15 cellular contexts compared by ENCODE assay signal in genomic region chr13:20403826-20404225, GRCh38.
A peak's percentile ranks its signal among the peaks of the same experiment; 100 is the strongest.
DNase-seq lines count a peak whose midpoint lies in the region; ATAC-seq and TF ChIP-seq lines count a peak whose summit lies in the region.
"Had no signal": no experiment of that assay in that cellular context is flagged by ENCODE, and none has a peak within 500 bp of the region (broad histone marks: within the 10 kb centered on the region; RNA-seq: fewer than 3 reads in every experiment).

No MANE protein-coding gene starts in this region.

- H3K23ac ChIP-seq in trophoblast cell (ENCODE audit: low read length), result no peak overlapping the region

- peak overlapping the region; percentile 72 for H2BK12ac ChIP-seq in trophoblast cell (ENCODE audit: low read length)

- H2AFZ ChIP-seq in trophoblast cell (ENCODE audit: insufficient read depth, low read length, poor library complexity), result no peak overlapping the region
- H2AFZ ChIP-seq: GM23338 had no signal

- TF ChIP-seq CTCF in transverse colon (IDR thresholded peaks at IDR 0.05), result no peak

- peaks cover 23% of the 10 kb centered on the region for H3K79me1 ChIP-seq in trophoblast cell (ENCODE audit: low read length)

- peaks cover 16% of the 10 kb centered on the region for H3K4me1 Mint-ChIP-seq in activated T-cell treated with anti-CD3 and anti-CD28 coated beads, Interleukin-2, amount 50 U/mL, for 24 hours (ENCODE audit: low read depth)
- H3K4me1 Mint-ChIP-seq: B cell had no signal

- peak overlapping the region; percentile 78 for H2AK5ac ChIP-seq in trophoblast cell (ENCODE audit: low read length)

- no peak overlapping the region for H2BK120ac ChIP-seq in trophoblast cell (ENCODE audit: insufficient read depth, low read length, poor library complexity)

- H4K12ac ChIP-seq in trophoblast cell (ENCODE audit: low read depth, low read length), result no peak overlapping the region

- intact Hi-C loops in transverse colon (cut with DNase I; ENCODE audit: low total_unique reads), result no loop called here

- peak; percentile 14 for DNase-seq in activated T-cell treated with anti-CD3 and anti-CD28 coated beads, Interleukin-2, amount 50 U/mL, for 24 hours
- DNase-seq in activated T-cell treated with anti-CD3 and anti-CD28 coated beads, Interleukin-2, amount 50 U/mL, for 1 hour, result no peak
- peak; percentile 19 for DNase-seq in iPS-NIHi11 (ENCODE audit: low spot score)
- no peak for DNase-seq in trophoblast cell
- no peak for DNase-seq in COR-L47 (lab: John Stamatoyannopoulos, UW)
- DNase-seq in transverse colon, result no peak
- DNase-seq: C1 segment of cervical spinal cord; CD4-positive, alpha-beta T cell; DMS79 treated with DMSO at 0.1 percent for 48 hours; EL; H9; IMR-90 had no signal

- H3K27ac Mint-ChIP-seq in activated T-cell treated with anti-CD3 and anti-CD28 coated beads, Interleukin-2, amount 50 U/mL, for 24 hours, result no peak overlapping the region
- H3K27ac Mint-ChIP-seq: B cell; CD4-positive, alpha-beta T cell; GM23338; H9 had no signal

- no peak overlapping the region for H3K4me2 ChIP-seq in trophoblast cell (ENCODE audit: low read length)
- H3K4me2 ChIP-seq: GM23338 had no signal

- no peaks in the 10 kb centered on the region for H3K9me3 Mint-ChIP-seq in activated T-cell treated with anti-CD3 and anti-CD28 coated beads, Interleukin-2, amount 50 U/mL, for 24 hours
- H3K9me3 Mint-ChIP-seq: CD4-positive, alpha-beta T cell; GM23338; H9 had no signal

- no peaks in the 10 kb centered on the region for H3K27me3 Mint-ChIP-seq in activated T-cell treated with anti-CD3 and anti-CD28 coated beads, Interleukin-2, amount 50 U/mL, for 24 hours
- H3K27me3 Mint-ChIP-seq: B cell; CD4-positive, alpha-beta T cell had no signal

- no peaks in the 10 kb centered on the region for H3K9me3 ChIP-seq in trophoblast cell (ENCODE audit: insufficient read depth, low read depth, low read length)
- H3K9me3 ChIP-seq in transverse colon, result no peaks in the 10 kb centered on the region

- H3K4ac ChIP-seq in trophoblast cell (ENCODE audit: low read depth, low read length), result no peak overlapping the region

- H3K27ac ChIP-seq in trophoblast cell (ENCODE audit: low read depth, low read length) (no peak overlapping the region), transverse colon (no peak overlapping the region)

- no peak overlapping the region for H3K4me3 ChIP-seq in trophoblast cell (ENCODE audit: low read depth, low read length)
- no peak overlapping the region for H3K4me3 ChIP-seq in transverse colon
- H3K4me3 ChIP-seq: GM23338 had no signal

- no CpG with 5 or more reads among the region's 10 CpGs for WGBS in trophoblast cell (ENCODE audit: extremely low coverage, insufficient coverage, insufficient read length)
- 90 to 92% methylated on average over 2 to 10 of the region's 10 CpGs for WGBS in transverse colon (ENCODE audit: low coverage in 1 of 2), 2 donors

- H3K9ac ChIP-seq in trophoblast cell (ENCODE audit: low read length), result no peak overlapping the region

- no peak overlapping the region for H3K18ac ChIP-seq in trophoblast cell (ENCODE audit: low read length)

- H3K4me1 ChIP-seq in trophoblast cell (ENCODE audit: control insufficient read depth in 1 of 2, insufficient read depth in 2 of 2, low read length in 2 of 2), result peaks cover 35% of the 10 kb centered on the region in 2 experiments
- H3K4me1 ChIP-seq in transverse colon, result no peaks in the 10 kb centered on the region

- no peak overlapping the region for H2BK5ac ChIP-seq in trophoblast cell (ENCODE audit: low read depth, low read length, poor library complexity)

- H3K79me2 ChIP-seq in trophoblast cell (ENCODE audit: control insufficient read depth, insufficient read depth, low read length, poor library complexity), result no peaks in the 10 kb centered on the region

- no peaks in the 10 kb centered on the region for H3K36me3 ChIP-seq in trophoblast cell (ENCODE audit: control insufficient read depth in 1 of 2, insufficient read depth in 2 of 2, low read length in 2 of 2)
- H3K36me3 ChIP-seq in transverse colon, result no peaks in the 10 kb centered on the region

- H3K14ac ChIP-seq in trophoblast cell (ENCODE audit: low read length), result no peak overlapping the region

- H4K8ac ChIP-seq in trophoblast cell (ENCODE audit: low read depth, low read length), result no peak overlapping the region

- ATAC-seq in GM18907 (IDR thresholded peaks at IDR 0.05; ENCODE audit: unreplicated experiment), result no peak
- ATAC-seq: GM23338 had no signal

- H3K36me3 Mint-ChIP-seq in activated T-cell treated with anti-CD3 and anti-CD28 coated beads, Interleukin-2, amount 50 U/mL, for 24 hours (ENCODE audit: low read depth), result peaks cover 5% of the 10 kb centered on the region

- H3K27me3 ChIP-seq in trophoblast cell (ENCODE audit: insufficient read depth, low read length) (no peaks in the 10 kb centered on the region), transverse colon (no peaks in the 10 kb centered on the region)

- H3K4me3 Mint-ChIP-seq in activated T-cell treated with anti-CD3 and anti-CD28 coated beads, Interleukin-2, amount 50 U/mL, for 24 hours, result no peak overlapping the region
- H3K4me3 Mint-ChIP-seq: B cell; CD4-positive, alpha-beta T cell; GM23338; H9 had no signal

- TF ChIP-seq EP300 in transverse colon (IDR thresholded peaks at IDR 0.05; ENCODE audit: low read depth), result no peak

- in situ Hi-C loops in transverse colon (cut with MboI; ENCODE audit: low pct_ligation_motif_present in 1 of 4, low pct_unique_long_range_greater_than_20kb in 1 of 4, low sequenced_read_pairs in 3 of 4), result no loop called here

- no peak for TF ChIP-seq POLR2A in transverse colon (IDR thresholded peaks at IDR 0.05)

- H4K91ac ChIP-seq in trophoblast cell (ENCODE audit: low read depth, low read length), result no peak overlapping the region

Comparison
In these comparisons a context has a peak if more than half of its experiments do, and no peak if none do; other contexts are left out.
1. DNase-seq: peak in activated T-cell treated with anti-CD3 and anti-CD28 coated beads, Interleukin-2, amount 50 U/mL, for 24 hours (single experiment) and iPS-NIHi11 (single experiment); none in activated T-cell treated with anti-CD3 and anti-CD28 coated beads, Interleukin-2, amount 50 U/mL, for 1 hour (single experiment), trophoblast cell (0 of 2), COR-L47 (single experiment) and transverse colon (single experiment).